ENCODE assay signal across 8 cellular contexts in genomic region chr16:3023669-3024478, GRCh38. TPM values are rescaled to one million over a fixed set of nuclear protein-coding genes. Genes with fewer than 3 reads are reported as not detected.
DNase-seq lines count a peak whose midpoint lies in the region; ATAC-seq and TF ChIP-seq lines count a peak whose summit lies in the region.

A gene with protein sequence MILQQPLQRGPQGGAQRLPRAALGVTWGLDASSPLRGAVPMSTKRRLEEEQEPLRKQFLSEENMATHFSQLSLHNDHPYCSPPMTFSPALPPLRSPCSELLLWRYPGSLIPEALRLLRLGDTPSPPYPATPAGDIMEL (minus strand): TSS chr16:3023942. CDS start chr16:3023941, 1 bp downstream.
THOC6 (plus strand) TSS chr16:3024035; CDS start chr16:3024327, 292 bp downstream.

- H3K27me3 Mint-ChIP-seq in activated CD4-positive, alpha-beta T cell treated with anti-CD3 and anti-CD28 coated beads, Interleukin-2, amount 10 ng/mL, durations not matched to agents 7 days and 5 days, result peaks cover 4% of the 10 kb centered on the region

- no peaks in the 10 kb centered on the region for H3K9me3 Mint-ChIP-seq in activated CD4-positive, alpha-beta T cell treated with anti-CD3 and anti-CD28 coated beads, Interleukin-2, amount 10 ng/mL, durations not matched to agents 7 days and 5 days

- peak within 1 kb of the TSS; percentile 84 for H3K4me3 Mint-ChIP-seq in activated CD4-positive, alpha-beta T cell treated with anti-CD3 and anti-CD28 coated beads, Interleukin-2, amount 10 ng/mL, durations not matched to agents 7 days and 5 days

- H3K27ac ChIP-seq in C4-2B (peak within 1 kb of the TSS; percentile 85), coronary artery (peak within 1 kb of the TSS; percentile 96 to 100)

- POLR2A ChIA-PET in activated CD4-positive, alpha-beta T cell treated with anti-CD3 and anti-CD28 coated beads, Interleukin-2, amount 10 ng/mL, durations not matched to agents 7 days and 5 days (lab: Charles Lee), result interaction anchor here (0.7 kb wide), 1 partner anchor 23 kb away, joined by 3 read pairs; no protein-coding TSS in a partner anchor

- peaks cover 19% of the 10 kb centered on the region for H3K36me3 Mint-ChIP-seq in activated CD4-positive, alpha-beta T cell treated with anti-CD3 and anti-CD28 coated beads, Interleukin-2, amount 10 ng/mL, durations not matched to agents 7 days and 5 days (ENCODE audit: low read depth)

- CTCF ChIA-PET in activated CD4-positive, alpha-beta T cell treated with anti-CD3 and anti-CD28 coated beads, Interleukin-2, amount 10 ng/mL, durations not matched to agents 7 days and 5 days (lab: Charles Lee), result interaction anchor here (0.5 to 8.0 kb wide), 7 partner anchors 8 to 104 kb away, joined by 3 to 90 read pairs (median 5); no protein-coding TSS in a partner anchor

- DNase-seq in NCI-H748 (lab: John Stamatoyannopoulos, UW; ENCODE audit: unreplicated experiment) (peak; percentile 96), coronary artery (ENCODE audit: low spot score) (peak; percentile 98), left lobe of liver (ENCODE audit: low spot score) (peak; percentile 98)
- DNase-seq in activated CD4-positive, alpha-beta T cell treated with anti-CD3 and anti-CD28 coated beads, Interleukin-2, amount 10 ng/mL, durations not matched to agents 7 days and 5 days, result peak; percentile 97
- peak; percentile 95 to 97 for DNase-seq in stimulated activated CD4-positive, alpha-beta T cell treated with anti-CD3 and anti-CD28 coated beads, Interleukin-2, amount 100 ng/mL, for 24 hours

- TF ChIP-seq CTCF in C4-2B (conservative IDR thresholded peaks at IDR 0.05), result no peak
- no peak for TF ChIP-seq CTCF in coronary artery (IDR thresholded peaks at IDR 0.05)

- peaks cover 56% of the 10 kb centered on the region for H3K4me1 Mint-ChIP-seq in activated CD4-positive, alpha-beta T cell treated with anti-CD3 and anti-CD28 coated beads, Interleukin-2, amount 10 ng/mL, durations not matched to agents 7 days and 5 days

- peak within 1 kb of the TSS; percentile 95 for H3K27ac Mint-ChIP-seq in activated CD4-positive, alpha-beta T cell treated with anti-CD3 and anti-CD28 coated beads, Interleukin-2, amount 10 ng/mL, durations not matched to agents 7 days and 5 days

- H3K4me3 ChIP-seq in coronary artery, result peak within 1 kb of the TSS; percentile 97

- ATAC-seq in GM19372 (IDR thresholded peaks at IDR 0.05; ENCODE audit: low read depth, unreplicated experiment) (peak; percentile 66), HG03521 (IDR thresholded peaks at IDR 0.05; ENCODE audit: unreplicated experiment) (peak; percentile 74), left lobe of liver (peak; percentile 79)

RNA-seq across cellular contexts. Expression of the first gene that starts in this region (rescaled TPM):
- total RNA-seq in activated CD4-positive, alpha-beta T cell treated with anti-CD3 and anti-CD28 coated beads, Interleukin-2, amount 10 ng/mL, durations not matched to agents 7 days and 5 days, result 10 to 100 TPM; 38.3 to 44.1 TPM
- 11.2 TPM for total RNA-seq in left lobe of liver

RNA-seq across cellular contexts. Expression of gene THOC6, which starts in this region (rescaled TPM):
- 10 to 100 TPM; 49.5 to 58.4 TPM for total RNA-seq in activated CD4-positive, alpha-beta T cell treated with anti-CD3 and anti-CD28 coated beads, Interleukin-2, amount 10 ng/mL, durations not matched to agents 7 days and 5 days
- total RNA-seq in left lobe of liver, result 9.6 TPM

Comparison
In these comparisons a context has a peak if more than half of its experiments do, and no peak if none do; other contexts are left out.
1. Peak in every context shown above with its lines: DNase-seq, ATAC-seq, H3K4me3 ChIP-seq and H3K27ac ChIP-seq.